1 cellular context compared by ENCODE assay signal in the genomic region with DNA sequence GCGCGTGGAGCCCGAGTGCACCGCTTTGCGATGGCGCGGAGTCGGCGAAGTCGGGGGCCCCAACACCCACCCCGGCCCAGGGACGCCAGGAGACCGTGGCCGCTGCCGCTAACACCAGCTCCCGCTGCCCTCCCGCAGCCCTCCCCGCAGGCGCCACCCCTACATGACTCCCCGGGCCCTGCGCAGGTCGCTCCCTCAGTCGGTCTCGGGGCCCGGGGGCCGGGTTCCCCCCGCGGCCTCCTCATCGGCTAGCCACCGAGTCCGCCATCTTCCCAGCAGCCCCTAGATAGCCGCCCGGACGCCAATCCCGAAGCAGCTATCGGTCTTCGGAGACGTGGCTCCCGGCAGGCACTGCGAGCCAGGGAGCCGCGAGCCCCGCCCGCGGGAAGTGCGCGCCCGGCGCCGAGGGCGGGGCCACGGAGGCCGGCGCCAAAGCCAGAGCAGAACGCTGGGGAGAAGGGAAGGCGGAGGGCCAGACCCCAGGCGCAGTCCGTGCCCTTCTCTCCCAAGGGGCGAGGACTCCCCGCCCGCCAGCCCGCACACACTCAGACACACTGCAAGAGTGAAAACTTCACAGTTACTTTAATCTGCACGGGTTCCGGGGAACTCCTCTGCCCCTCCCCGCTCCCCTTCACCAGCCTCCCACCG.
A peak's percentile ranks its signal among the peaks of the same experiment; 100 is the strongest.
TF ChIP-seq lines count a peak whose summit lies in the region.

Gene FASTK, minus strand, starts transcription at position 288 of the 648 bp plus-strand sequence. Its CDS starts 43 bp downstream, at position 245.

TF ChIP-seq in HEK293, 187 proteins besides CTCF, POLR2A, EP300 and RAD21 (continued from another document and continues in another):
- TF ChIP-seq ZNF10 (tag by site-specific recombination; IDR thresholded peaks at IDR 0.05) (no peak), ZBTB17 (tag by site-specific recombination; IDR thresholded peaks at IDR 0.05) (peak; percentile 83), ZBTB44 (tag by site-specific recombination; IDR thresholded peaks at IDR 0.05) (peak; percentile 33; the same call in 1 of the 2 replicates), ZNF174 (tag by site-specific recombination; IDR thresholded peaks at IDR 0.05) (no peak), ZNF529 (tag by site-specific recombination; IDR thresholded peaks at IDR 0.05; ENCODE audit: insufficient replicate concordance) (no peak), AEBP2 (tag by site-specific recombination; IDR thresholded peaks at IDR 0.05; ENCODE audit: borderline replicate concordance) (no peak), ZNF544 (tag by site-specific recombination; IDR thresholded peaks at IDR 0.05) (no peak), ZNF2 (tag by site-specific recombination; IDR thresholded peaks at IDR 0.05) (no peak), GFI1B (tag by site-specific recombination; IDR thresholded peaks at IDR 0.05) (no peak), ZNF416 (tag by site-specific recombination; IDR thresholded peaks at IDR 0.05) (no peak), ZNF132 (tag by site-specific recombination; IDR thresholded peaks at IDR 0.05; ENCODE audit: borderline replicate concordance) (no peak), ZNF48 (tag by site-specific recombination; IDR thresholded peaks at IDR 0.05) (no peak), ZNF585B (tag by site-specific recombination; IDR thresholded peaks at IDR 0.05) (no peak), ZNF146 (tag by site-specific recombination; IDR thresholded peaks at IDR 0.05) (no peak), ZNF202 (tag by site-specific recombination; IDR thresholded peaks at IDR 0.05; ENCODE audit: borderline replicate concordance) (no peak), ZNF830 (tag by site-specific recombination; IDR thresholded peaks at IDR 0.05; ENCODE audit: low read depth) (no peak), TCF7L2 (IDR thresholded peaks at IDR 0.05; ENCODE audit: borderline replicate concordance, low read depth, low read length) (no peak), ZNF561 (tag by site-specific recombination; IDR thresholded peaks at IDR 0.05; ENCODE audit: borderline replicate concordance) (0 out of 2 replicates have a peak, but pooled peaks have one; percentile 49), ZNF214 (tag by site-specific recombination; IDR thresholded peaks at IDR 0.05; ENCODE audit: borderline replicate concordance) (no peak), ZNF670 (tag by site-specific recombination; IDR thresholded peaks at IDR 0.05; ENCODE audit: low read depth) (no peak), ZNF391 (tag by site-specific recombination; IDR thresholded peaks at IDR 0.05; ENCODE audit: borderline replicate concordance, low read depth) (no peak), ZNF394 (tag by site-specific recombination; IDR thresholded peaks at IDR 0.05; ENCODE audit: borderline replicate concordance) (no peak), ZNF112 (tag by site-specific recombination; IDR thresholded peaks at IDR 0.05) (no peak), REPIN1 (tag by site-specific recombination; IDR thresholded peaks at IDR 0.05; ENCODE audit: low read depth) (no peak), ZSCAN30 (tag by site-specific recombination; IDR thresholded peaks at IDR 0.05) (no peak), ZNF138 (tag by site-specific recombination; IDR thresholded peaks at IDR 0.05; ENCODE audit: borderline replicate concordance) (no peak), GLI2 (tag by site-specific recombination; IDR thresholded peaks at IDR 0.05; ENCODE audit: borderline replicate concordance, low read depth) (no peak), ZNF76 (tag by site-specific recombination; IDR thresholded peaks at IDR 0.05; ENCODE audit: borderline replicate concordance, low read depth) (peak; percentile 97), SP2 (tag by site-specific recombination; IDR thresholded peaks at IDR 0.05) (peak; percentile 62)
- TF ChIP-seq, protein P1, sequence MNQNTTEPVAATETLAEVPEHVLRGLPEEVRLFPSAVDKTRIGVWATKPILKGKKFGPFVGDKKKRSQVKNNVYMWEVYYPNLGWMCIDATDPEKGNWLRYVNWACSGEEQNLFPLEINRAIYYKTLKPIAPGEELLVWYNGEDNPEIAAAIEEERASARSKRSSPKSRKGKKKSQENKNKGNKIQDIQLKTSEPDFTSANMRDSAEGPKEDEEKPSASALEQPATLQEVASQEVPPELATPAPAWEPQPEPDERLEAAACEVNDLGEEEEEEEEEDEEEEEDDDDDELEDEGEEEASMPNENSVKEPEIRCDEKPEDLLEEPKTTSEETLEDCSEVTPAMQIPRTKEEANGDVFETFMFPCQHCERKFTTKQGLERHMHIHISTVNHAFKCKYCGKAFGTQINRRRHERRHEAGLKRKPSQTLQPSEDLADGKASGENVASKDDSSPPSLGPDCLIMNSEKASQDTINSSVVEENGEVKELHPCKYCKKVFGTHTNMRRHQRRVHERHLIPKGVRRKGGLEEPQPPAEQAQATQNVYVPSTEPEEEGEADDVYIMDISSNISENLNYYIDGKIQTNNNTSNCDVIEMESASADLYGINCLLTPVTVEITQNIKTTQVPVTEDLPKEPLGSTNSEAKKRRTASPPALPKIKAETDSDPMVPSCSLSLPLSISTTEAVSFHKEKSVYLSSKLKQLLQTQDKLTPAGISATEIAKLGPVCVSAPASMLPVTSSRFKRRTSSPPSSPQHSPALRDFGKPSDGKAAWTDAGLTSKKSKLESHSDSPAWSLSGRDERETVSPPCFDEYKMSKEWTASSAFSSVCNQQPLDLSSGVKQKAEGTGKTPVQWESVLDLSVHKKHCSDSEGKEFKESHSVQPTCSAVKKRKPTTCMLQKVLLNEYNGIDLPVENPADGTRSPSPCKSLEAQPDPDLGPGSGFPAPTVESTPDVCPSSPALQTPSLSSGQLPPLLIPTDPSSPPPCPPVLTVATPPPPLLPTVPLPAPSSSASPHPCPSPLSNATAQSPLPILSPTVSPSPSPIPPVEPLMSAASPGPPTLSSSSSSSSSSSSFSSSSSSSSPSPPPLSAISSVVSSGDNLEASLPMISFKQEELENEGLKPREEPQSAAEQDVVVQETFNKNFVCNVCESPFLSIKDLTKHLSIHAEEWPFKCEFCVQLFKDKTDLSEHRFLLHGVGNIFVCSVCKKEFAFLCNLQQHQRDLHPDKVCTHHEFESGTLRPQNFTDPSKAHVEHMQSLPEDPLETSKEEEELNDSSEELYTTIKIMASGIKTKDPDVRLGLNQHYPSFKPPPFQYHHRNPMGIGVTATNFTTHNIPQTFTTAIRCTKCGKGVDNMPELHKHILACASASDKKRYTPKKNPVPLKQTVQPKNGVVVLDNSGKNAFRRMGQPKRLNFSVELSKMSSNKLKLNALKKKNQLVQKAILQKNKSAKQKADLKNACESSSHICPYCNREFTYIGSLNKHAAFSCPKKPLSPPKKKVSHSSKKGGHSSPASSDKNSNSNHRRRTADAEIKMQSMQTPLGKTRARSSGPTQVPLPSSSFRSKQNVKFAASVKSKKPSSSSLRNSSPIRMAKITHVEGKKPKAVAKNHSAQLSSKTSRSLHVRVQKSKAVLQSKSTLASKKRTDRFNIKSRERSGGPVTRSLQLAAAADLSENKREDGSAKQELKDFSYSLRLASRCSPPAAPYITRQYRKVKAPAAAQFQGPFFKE (tag by site-specific recombination; IDR thresholded peaks at IDR 0.05; ENCODE audit: borderline replicate concordance): no peak
- TF ChIP-seq, protein P2, sequence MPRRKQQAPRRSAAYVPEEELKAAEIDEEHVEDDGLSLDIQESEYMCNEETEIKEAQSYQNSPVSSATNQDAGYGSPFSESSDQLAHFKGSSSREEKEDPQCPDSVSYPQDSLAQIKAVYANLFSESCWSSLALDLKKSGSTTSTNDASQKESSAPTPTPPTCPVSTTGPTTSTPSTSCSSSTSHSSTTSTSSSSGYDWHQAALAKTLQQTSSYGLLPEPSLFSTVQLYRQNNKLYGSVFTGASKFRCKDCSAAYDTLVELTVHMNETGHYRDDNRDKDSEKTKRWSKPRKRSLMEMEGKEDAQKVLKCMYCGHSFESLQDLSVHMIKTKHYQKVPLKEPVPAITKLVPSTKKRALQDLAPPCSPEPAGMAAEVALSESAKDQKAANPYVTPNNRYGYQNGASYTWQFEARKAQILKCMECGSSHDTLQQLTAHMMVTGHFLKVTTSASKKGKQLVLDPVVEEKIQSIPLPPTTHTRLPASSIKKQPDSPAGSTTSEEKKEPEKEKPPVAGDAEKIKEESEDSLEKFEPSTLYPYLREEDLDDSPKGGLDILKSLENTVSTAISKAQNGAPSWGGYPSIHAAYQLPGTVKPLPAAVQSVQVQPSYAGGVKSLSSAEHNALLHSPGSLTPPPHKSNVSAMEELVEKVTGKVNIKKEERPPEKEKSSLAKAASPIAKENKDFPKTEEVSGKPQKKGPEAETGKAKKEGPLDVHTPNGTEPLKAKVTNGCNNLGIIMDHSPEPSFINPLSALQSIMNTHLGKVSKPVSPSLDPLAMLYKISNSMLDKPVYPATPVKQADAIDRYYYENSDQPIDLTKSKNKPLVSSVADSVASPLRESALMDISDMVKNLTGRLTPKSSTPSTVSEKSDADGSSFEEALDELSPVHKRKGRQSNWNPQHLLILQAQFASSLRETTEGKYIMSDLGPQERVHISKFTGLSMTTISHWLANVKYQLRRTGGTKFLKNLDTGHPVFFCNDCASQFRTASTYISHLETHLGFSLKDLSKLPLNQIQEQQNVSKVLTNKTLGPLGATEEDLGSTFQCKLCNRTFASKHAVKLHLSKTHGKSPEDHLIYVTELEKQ (tag by site-specific recombination; IDR thresholded peaks at IDR 0.05; ENCODE audit: borderline replicate concordance): no peak
- TF ChIP-seq, protein P3, sequence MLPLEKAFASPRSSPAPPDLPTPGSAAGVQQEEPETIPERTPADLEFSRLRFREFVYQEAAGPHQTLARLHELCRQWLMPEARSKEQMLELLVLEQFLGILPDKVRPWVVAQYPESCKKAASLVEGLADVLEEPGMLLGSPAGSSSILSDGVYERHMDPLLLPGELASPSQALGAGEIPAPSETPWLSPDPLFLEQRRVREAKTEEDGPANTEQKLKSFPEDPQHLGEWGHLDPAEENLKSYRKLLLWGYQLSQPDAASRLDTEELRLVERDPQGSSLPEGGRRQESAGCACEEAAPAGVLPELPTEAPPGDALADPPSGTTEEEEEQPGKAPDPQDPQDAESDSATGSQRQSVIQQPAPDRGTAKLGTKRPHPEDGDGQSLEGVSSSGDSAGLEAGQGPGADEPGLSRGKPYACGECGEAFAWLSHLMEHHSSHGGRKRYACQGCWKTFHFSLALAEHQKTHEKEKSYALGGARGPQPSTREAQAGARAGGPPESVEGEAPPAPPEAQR (tag by site-specific recombination; IDR thresholded peaks at IDR 0.05): no peak
- TF ChIP-seq, protein P4, sequence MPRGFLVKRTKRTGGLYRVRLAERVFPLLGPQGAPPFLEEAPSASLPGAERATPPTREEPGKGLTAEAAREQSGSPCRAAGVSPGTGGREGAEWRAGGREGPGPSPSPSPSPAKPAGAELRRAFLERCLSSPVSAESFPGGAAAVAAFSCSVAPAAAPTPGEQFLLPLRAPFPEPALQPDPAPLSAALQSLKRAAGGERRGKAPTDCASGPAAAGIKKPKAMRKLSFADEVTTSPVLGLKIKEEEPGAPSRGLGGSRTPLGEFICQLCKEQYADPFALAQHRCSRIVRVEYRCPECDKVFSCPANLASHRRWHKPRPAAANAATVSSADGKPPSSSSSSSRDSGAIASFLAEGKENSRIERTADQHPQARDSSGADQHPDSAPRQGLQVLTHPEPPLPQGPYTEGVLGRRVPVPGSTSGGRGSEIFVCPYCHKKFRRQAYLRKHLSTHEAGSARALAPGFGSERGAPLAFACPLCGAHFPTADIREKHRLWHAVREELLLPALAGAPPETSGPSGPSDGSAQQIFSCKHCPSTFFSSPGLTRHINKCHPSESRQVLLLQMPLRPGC (tag by site-specific recombination; IDR thresholded peaks at IDR 0.05): no peak
- TF ChIP-seq, protein P5, sequence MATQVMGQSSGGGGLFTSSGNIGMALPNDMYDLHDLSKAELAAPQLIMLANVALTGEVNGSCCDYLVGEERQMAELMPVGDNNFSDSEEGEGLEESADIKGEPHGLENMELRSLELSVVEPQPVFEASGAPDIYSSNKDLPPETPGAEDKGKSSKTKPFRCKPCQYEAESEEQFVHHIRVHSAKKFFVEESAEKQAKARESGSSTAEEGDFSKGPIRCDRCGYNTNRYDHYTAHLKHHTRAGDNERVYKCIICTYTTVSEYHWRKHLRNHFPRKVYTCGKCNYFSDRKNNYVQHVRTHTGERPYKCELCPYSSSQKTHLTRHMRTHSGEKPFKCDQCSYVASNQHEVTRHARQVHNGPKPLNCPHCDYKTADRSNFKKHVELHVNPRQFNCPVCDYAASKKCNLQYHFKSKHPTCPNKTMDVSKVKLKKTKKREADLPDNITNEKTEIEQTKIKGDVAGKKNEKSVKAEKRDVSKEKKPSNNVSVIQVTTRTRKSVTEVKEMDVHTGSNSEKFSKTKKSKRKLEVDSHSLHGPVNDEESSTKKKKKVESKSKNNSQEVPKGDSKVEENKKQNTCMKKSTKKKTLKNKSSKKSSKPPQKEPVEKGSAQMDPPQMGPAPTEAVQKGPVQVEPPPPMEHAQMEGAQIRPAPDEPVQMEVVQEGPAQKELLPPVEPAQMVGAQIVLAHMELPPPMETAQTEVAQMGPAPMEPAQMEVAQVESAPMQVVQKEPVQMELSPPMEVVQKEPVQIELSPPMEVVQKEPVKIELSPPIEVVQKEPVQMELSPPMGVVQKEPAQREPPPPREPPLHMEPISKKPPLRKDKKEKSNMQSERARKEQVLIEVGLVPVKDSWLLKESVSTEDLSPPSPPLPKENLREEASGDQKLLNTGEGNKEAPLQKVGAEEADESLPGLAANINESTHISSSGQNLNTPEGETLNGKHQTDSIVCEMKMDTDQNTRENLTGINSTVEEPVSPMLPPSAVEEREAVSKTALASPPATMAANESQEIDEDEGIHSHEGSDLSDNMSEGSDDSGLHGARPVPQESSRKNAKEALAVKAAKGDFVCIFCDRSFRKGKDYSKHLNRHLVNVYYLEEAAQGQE (tag by site-specific recombination; IDR thresholded peaks at IDR 0.05): no peak
